26 cellular contexts compared by ENCODE assay signal in genomic region chr11:46534713-46535112, GRCh38.
"Had no signal": no experiment of that assay in that cellular context is flagged by ENCODE, and none has a peak within 500 bp of the region (broad histone marks: within the 10 kb centered on the region; RNA-seq: fewer than 3 reads in every experiment).

No MANE protein-coding gene starts in this region.

- H3K4me3 ChIP-seq: esophagus muscularis mucosa, heart left ventricle, right lobe of liver, skin epidermis, testis, transverse colon had no signal

- H3K27ac Mint-ChIP-seq: activated CD4-positive, alpha-beta memory T cell treated with anti-CD3 and anti-CD28 coated beads for 36 hours; activated CD4-positive, alpha-beta T cell treated with anti-CD3 and anti-CD28 coated beads, Interleukin-2, amount 10 ng/mL, durations not matched to agents 24 days and 14 days; activated naive CD8-positive, alpha-beta T cell; activated T-cell treated with anti-CD3 and anti-CD28 coated beads, Interleukin-2, amount 50 U/mL, for 24 hours; activated T-helper 2 cell treated with anti-CD3 and anti-CD28 coated beads, Interferon-gamma antibody, Interleukin-2, Interleukin-4, amounts not matched to agents 10 μg/mL and 5 μg/mL and 100 μg/mL, durations not matched to agents 14 hours and 24 hours and 36 hours; immature natural killer cell; nephron had no signal

- H3K4me1 ChIP-seq: foreskin keratinocyte, testis had no signal

- H3K27ac ChIP-seq: esophagus muscularis mucosa, foreskin keratinocyte, heart left ventricle, neutrophil, right lobe of liver, skin epidermis, testis, transverse colon, WERI-Rb-1 had no signal

- H3K27me3 ChIP-seq: esophagus muscularis mucosa, foreskin keratinocyte, heart left ventricle, neutrophil, right lobe of liver, testis, transverse colon had no signal

- H3K4me3 Mint-ChIP-seq: activated CD4-positive, alpha-beta memory T cell treated with anti-CD3 and anti-CD28 coated beads for 36 hours; activated CD4-positive, alpha-beta T cell treated with anti-CD3 and anti-CD28 coated beads, Interleukin-2, amount 10 ng/mL, durations not matched to agents 24 days and 14 days; activated naive CD8-positive, alpha-beta T cell; activated T-cell treated with anti-CD3 and anti-CD28 coated beads, Interleukin-2, amount 50 U/mL, for 24 hours; central memory CD8-positive, alpha-beta T cell; immature natural killer cell; nephron had no signal

- H3K27me3 Mint-ChIP-seq: activated CD4-positive, alpha-beta memory T cell treated with anti-CD3 and anti-CD28 coated beads for 36 hours; activated CD4-positive, alpha-beta T cell treated with anti-CD3 and anti-CD28 coated beads, Interleukin-2, amount 10 ng/mL, durations not matched to agents 24 days and 14 days; activated naive CD8-positive, alpha-beta T cell; activated T-cell treated with anti-CD3 and anti-CD28 coated beads, Interleukin-2, amount 50 U/mL, for 24 hours; central memory CD8-positive, alpha-beta T cell had no signal

- H3K36me3 Mint-ChIP-seq: activated CD4-positive, alpha-beta memory T cell treated with anti-CD3 and anti-CD28 coated beads for 36 hours; activated naive CD8-positive, alpha-beta T cell; immature natural killer cell had no signal

- ATAC-seq: foreskin keratinocyte; heart left ventricle; right lobe of liver; stimulated activated naive CD8-positive, alpha-beta T cell treated with anti-CD3 and anti-CD28 coated beads, Interleukin-15, Interleukin-2, amounts not matched to agents 100 U/mL and 50 U/mL, for 24 hours had no signal

- H3K36me3 ChIP-seq: right lobe of liver, transverse colon had no signal

- H3K9me3 Mint-ChIP-seq: activated CD4-positive, alpha-beta memory T cell treated with anti-CD3 and anti-CD28 coated beads for 36 hours; activated CD4-positive, alpha-beta T cell treated with anti-CD3 and anti-CD28 coated beads, Interleukin-2, amount 10 ng/mL, durations not matched to agents 24 days and 14 days; activated T-cell treated with anti-CD3 and anti-CD28 coated beads, Interleukin-2, amount 50 U/mL, for 24 hours; activated T-helper 2 cell treated with anti-CD3 and anti-CD28 coated beads, Interferon-gamma antibody, Interleukin-2, Interleukin-4, amounts not matched to agents 10 μg/mL and 5 μg/mL and 100 μg/mL, durations not matched to agents 14 hours and 24 hours and 36 hours; central memory CD8-positive, alpha-beta T cell; immature natural killer cell; nephron had no signal

- H3K9me3 ChIP-seq: esophagus muscularis mucosa, heart left ventricle, neutrophil, right lobe of liver, testis, transverse colon had no signal

- DNase-seq: activated CD4-positive, alpha-beta memory T cell treated with anti-CD3 and anti-CD28 coated beads for 36 hours; activated CD4-positive, alpha-beta T cell treated with anti-CD3 and anti-CD28 coated beads, Interleukin-2, amount 10 ng/mL, durations not matched to agents 24 days and 14 days; activated CD4-positive, CD25-positive, alpha-beta regulatory T cell treated with anti-CD3 and anti-CD28 coated beads, Interleukin-2, amount 50 U/mL, for 72 hours; activated CD8-positive, alpha-beta memory T cell treated with anti-CD3 and anti-CD28 coated beads, Interleukin-2, amount 50 U/mL, for 4 hours; activated T-cell treated with anti-CD3 and anti-CD28 coated beads, Interleukin-2, amount 50 U/mL, for 24 hours; anterior cingulate cortex; dermis blood vessel endothelial cell; effector CD4-positive, alpha-beta T cell; foreskin keratinocyte; heart left ventricle; hypothalamus; immature natural killer cell; right lobe of liver; stimulated activated CD4-positive, alpha-beta T cell treated with anti-CD3 and anti-CD28 coated beads, Interleukin-12 subunit alpha, Interleukin-12 subunit beta, amount 100 ng/mL, for 4 hours; stimulated activated CD4-positive, alpha-beta T cell treated with anti-CD3 and anti-CD28 coated beads, Interleukin-4, amount 100 ng/mL, for 1 hour; stimulated activated naive CD8-positive, alpha-beta T cell treated with anti-CD3 and anti-CD28 coated beads, Interleukin-15, Interleukin-2, amounts not matched to agents 100 U/mL and 50 U/mL, for 24 hours; testis; transverse colon; WERI-Rb-1 had no signal
